29 cellular contexts compared by ENCODE assay signal in the genomic region with DNA sequence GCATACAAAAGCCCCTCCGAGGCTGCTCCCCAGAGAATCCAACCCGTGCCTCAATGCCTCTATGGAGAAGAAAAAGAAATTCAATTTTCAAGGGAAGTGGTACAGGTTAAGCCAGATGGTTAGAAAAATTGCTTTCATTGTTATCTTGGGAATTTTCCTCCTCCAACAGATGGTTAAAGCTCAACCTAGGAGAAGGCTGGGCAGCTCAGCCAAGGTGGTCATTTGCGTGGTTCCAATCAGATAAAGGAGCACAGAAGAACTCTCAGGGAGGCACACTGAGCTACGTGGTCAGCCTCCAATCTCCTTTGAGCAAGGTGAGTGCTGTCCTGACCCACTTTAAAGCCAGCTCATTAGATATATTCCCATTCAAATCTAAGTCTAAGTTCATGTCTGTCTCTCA.
DNase-seq lines count a peak whose midpoint lies in the region; ATAC-seq, FAIRE-seq and TF ChIP-seq lines count a peak whose summit lies in the region.
"Had no signal": no experiment of that assay in that cellular context is flagged by ENCODE, and none has a peak within 500 bp of the region (broad histone marks: within the 10 kb centered on the region; RNA-seq: fewer than 3 reads in every experiment).

No MANE protein-coding gene starts in this region.

- H3K27me3 Mint-ChIP-seq in activated T-cell treated with anti-CD3 and anti-CD28 coated beads, Interleukin-2, amount 50 U/mL, for 24 hours = no peaks in the 10 kb centered on the region
- H3K27me3 Mint-ChIP-seq: activated T-helper 17 cell treated with anti-CD3 and anti-CD28 coated beads, Interleukin-2, amount 50 U/mL, for 72 hours; dendritic cell treated with granulocyte-macrophage colony-stimulating factor and Interleukin-4, amounts not matched to agents 40 ng/mL and 50 ng/mL, for 4 days; stimulated activated naive B cell treated with anti-CD40 and anti-IgM and Interleukin-4, amounts not matched to agents 10 μg/mL and 1 μg/mL and 100 μg/mL, for 72 hours had no signal

- H3K79me2 ChIP-seq in mammary epithelial cell (ENCODE audit: insufficient read depth, low read length) = no peaks in the 10 kb centered on the region

- H3K4me3 Mint-ChIP-seq in activated T-cell treated with anti-CD3 and anti-CD28 coated beads, Interleukin-2, amount 50 U/mL, for 24 hours = no peak overlapping the region
- H3K4me3 Mint-ChIP-seq: activated T-helper 17 cell treated with anti-CD3 and anti-CD28 coated beads, Interleukin-2, amount 50 U/mL, for 72 hours; dendritic cell treated with granulocyte-macrophage colony-stimulating factor and Interleukin-4, amounts not matched to agents 40 ng/mL and 50 ng/mL, for 4 days; endodermal cell; GM23338; stimulated activated naive B cell treated with anti-CD40 and anti-IgM and Interleukin-4, amounts not matched to agents 10 μg/mL and 1 μg/mL and 100 μg/mL, for 72 hours had no signal

- FAIRE-seq in pancreas (lab: Jason Lieb, UNC) = no peak
- FAIRE-seq: astrocyte, GM18507, GM19239 had no signal

- BruUV-seq in mammary epithelial cell (replicated peaks; lab: Mats Ljungman, UMichigan) = no TSS peak

- H3K27ac ChIP-seq in pancreas (no peak overlapping the region), thyroid gland (no peak overlapping the region), mammary epithelial cell (ENCODE audit: insufficient read depth, low read depth, low read length) (no peak overlapping the region)
- H3K27ac ChIP-seq: KMS-11, ovary, SK-N-MC, suprapubic skin, upper lobe of right lung had no signal

- no peaks in the 10 kb centered on the region for H3K9me3 Mint-ChIP-seq in activated T-cell treated with anti-CD3 and anti-CD28 coated beads, Interleukin-2, amount 50 U/mL, for 24 hours
- H3K9me3 Mint-ChIP-seq: activated T-helper 17 cell treated with anti-CD3 and anti-CD28 coated beads, Interleukin-2, amount 50 U/mL, for 72 hours; dendritic cell treated with granulocyte-macrophage colony-stimulating factor and Interleukin-4, amounts not matched to agents 40 ng/mL and 50 ng/mL, for 4 days; endodermal cell; GM23338; stimulated activated naive B cell treated with anti-CD40 and anti-IgM and Interleukin-4, amounts not matched to agents 10 μg/mL and 1 μg/mL and 100 μg/mL, for 72 hours had no signal

- intact Hi-C loops in pancreas (cut with DNase I) (no loop called here), thyroid gland (cut with DNase I) (no loop called here), mammary epithelial cell (cut with micrococcal nuclease) (no loop called here)

- no peaks in the 10 kb centered on the region for H4K20me1 ChIP-seq in mammary epithelial cell (ENCODE audit: insufficient read depth, low read length)

- TF ChIP-seq POLR2A in thyroid gland (IDR thresholded peaks at IDR 0.05) = no peak

- CTCF ChIA-PET in mammary epithelial cell (lab: Charles Lee; ENCODE audit: low non-redundant PET) = no interaction called here

- peak; percentile 32 to 70 (median 58) for ATAC-seq in pancreas
- ATAC-seq: activated T-helper 17 cell treated with anti-CD3 and anti-CD28 coated beads, Interleukin-2, amount 50 U/mL, for 72 hours; GM23338; stimulated activated naive B cell treated with anti-CD40 and anti-IgM and Interleukin-4, amounts not matched to agents 10 μg/mL and 1 μg/mL and 100 μg/mL, for 72 hours; upper lobe of right lung had no signal

- no peak overlapping the region for H3K9ac ChIP-seq in mammary epithelial cell (ENCODE audit: insufficient read depth, low read length)
- H3K9ac ChIP-seq: KMS-11 had no signal

- 40 to 44% methylated on average over 4 of the region's 4 CpGs for WGBS in pancreas, 2 donors
- 79 to 99% methylated on average over 4 of the region's 4 CpGs for WGBS in thyroid gland, 2 donors
- WGBS in mammary epithelial cell (ENCODE audit: low coverage, missing lambda C conversion rate) = 95% methylated on average over 3 of the region's 4 CpGs

- in situ Hi-C loops in G401 (cut with HindIII; ENCODE audit: low sequenced_read_pairs) (no loop called here), mammary epithelial cell (cut with MboI; ENCODE audit: low sequenced_read_pairs in 2 of 2) (no loop called here)

- H3K27me3 ChIP-seq in pancreas (no peaks in the 10 kb centered on the region), thyroid gland (no peaks in the 10 kb centered on the region), mammary epithelial cell (ENCODE audit: insufficient read depth, low read length) (no peaks in the 10 kb centered on the region)
- H3K27me3 ChIP-seq: BE2C, heart left ventricle, ovary, suprapubic skin, upper lobe of right lung had no signal

- TF ChIP-seq CTCF in pancreas (IDR thresholded peaks at IDR 0.05) (no peak), thyroid gland (IDR thresholded peaks at IDR 0.05) (no peak), mammary epithelial cell (conservative IDR thresholded peaks at IDR 0.05 in 1 of 2, IDR thresholded peaks at IDR 0.05 in 1 of 2; ENCODE audit: extremely low read depth in 1 of 2, insufficient read depth in 1 of 2, low read depth in 1 of 2, low read length in 2 of 2) (no peak)

- peaks cover 3% of the 10 kb centered on the region for H3K36me3 Mint-ChIP-seq in activated T-cell treated with anti-CD3 and anti-CD28 coated beads, Interleukin-2, amount 50 U/mL, for 24 hours (ENCODE audit: low read depth)

- no peak overlapping the region for H3K4me2 ChIP-seq in mammary epithelial cell (ENCODE audit: insufficient read depth, low read depth, low read length)
- H3K4me2 ChIP-seq: GM23338, KMS-11 had no signal

- H3K4me1 ChIP-seq in pancreas (peaks cover 3 to 9% (median 7%) of the 10 kb centered on the region in 3 donors), thyroid gland (no peaks in the 10 kb centered on the region), mammary epithelial cell (ENCODE audit: insufficient read depth, low read length) (no peaks in the 10 kb centered on the region)
- H3K4me1 ChIP-seq: BE2C, suprapubic skin had no signal

- H3K4me1 Mint-ChIP-seq in activated T-cell treated with anti-CD3 and anti-CD28 coated beads, Interleukin-2, amount 50 U/mL, for 24 hours (ENCODE audit: low read depth) = peaks cover 54% of the 10 kb centered on the region

- dilution Hi-C loops in mammary epithelial cell (cut with HindIII; ENCODE audit: low sequenced_read_pairs) = no loop called here

- H3K36me3 ChIP-seq in pancreas = no peaks in the 10 kb centered on the region
- H3K36me3 ChIP-seq in thyroid gland = no peaks in the 10 kb centered on the region
- no peaks in the 10 kb centered on the region for H3K36me3 ChIP-seq in mammary epithelial cell (ENCODE audit: insufficient read depth, low read length)
- H3K36me3 ChIP-seq: BE2C, heart left ventricle, ovary, suprapubic skin, upper lobe of right lung had no signal

- H3K27ac Mint-ChIP-seq in activated T-cell treated with anti-CD3 and anti-CD28 coated beads, Interleukin-2, amount 50 U/mL, for 24 hours = peak overlapping the region; percentile 93
- H3K27ac Mint-ChIP-seq: dendritic cell treated with granulocyte-macrophage colony-stimulating factor and Interleukin-4, amounts not matched to agents 40 ng/mL and 50 ng/mL, for 4 days; endodermal cell; GM23338; stimulated activated naive B cell treated with anti-CD40 and anti-IgM and Interleukin-4, amounts not matched to agents 10 μg/mL and 1 μg/mL and 100 μg/mL, for 72 hours had no signal

- DNase-seq in activated T-cell treated with anti-CD3 and anti-CD28 coated beads, Interleukin-2, amount 50 U/mL, for 24 hours = no peak
- no peak for DNase-seq in activated T-cell treated with anti-CD3 and anti-CD28 coated beads for 4 hours
- peak; percentile 13 for DNase-seq in G401 (ENCODE audit: low spot score)
- peak; percentile 11 for DNase-seq in cerebellar cortex (ENCODE audit: low spot score)
- DNase-seq in pancreas = no peak
- DNase-seq in thyroid gland = no peak
- DNase-seq in inferior parietal cortex (ENCODE audit: extremely low spot score) = no peak
- DNase-seq in mammary epithelial cell = no peak
- DNase-seq: activated CD8-positive, alpha-beta memory T cell treated with anti-CD3 and anti-CD28 coated beads, Interleukin-2, amount 50 U/mL, for 4 hours; BE2C; endodermal cell; heart left ventricle; NCI-H1417 treated with DMSO at 0.1 percent for 48 hours; NCI-H2081 treated with DMSO at 0.1 percent for 48 hours; NCI-H226; NCI-H526 treated with DMSO at 0.1 percent for 48 hours; NK-92 treated with Interleukin-12 subunit alpha and Interleukin-12 subunit beta, amount 100 ng/mL, for 24 hours; ovary; stimulated activated naive B cell treated with anti-CD40 and anti-IgM and Interleukin-4, amounts not matched to agents 10 μg/mL and 1 μg/mL and 100 μg/mL, for 72 hours; upper lobe of right lung had no signal

- no peaks in the 10 kb centered on the region for H3K9me3 ChIP-seq in pancreas
- H3K9me3 ChIP-seq in thyroid gland = no peaks in the 10 kb centered on the region
- no peaks in the 10 kb centered on the region for H3K9me3 ChIP-seq in mammary epithelial cell (replicated peaks; ENCODE audit: insufficient read depth, low read length)
- H3K9me3 ChIP-seq: BE2C, heart left ventricle, ovary, suprapubic skin, upper lobe of right lung had no signal

- H2AFZ ChIP-seq in mammary epithelial cell (ENCODE audit: low read depth, low read length) = no peak overlapping the region
- H2AFZ ChIP-seq: GM23338 had no signal

- H3K4me3 ChIP-seq in pancreas (no peak overlapping the region), thyroid gland (replicated peaks in 1 of 3) (no peak overlapping the region), mammary epithelial cell (replicated peaks in 1 of 3; ENCODE audit: insufficient read depth in 1 of 3, low read depth in 2 of 3, low read length in 3 of 3) (no peak overlapping the region)
- H3K4me3 ChIP-seq: GM23338, heart left ventricle, ovary, SK-N-MC, suprapubic skin, upper lobe of right lung had no signal

Comparison
In these comparisons a context has a peak if more than half of its experiments do, and no peak if none do; other contexts are left out.
1. DNase-seq: peak in G401 (single experiment) and cerebellar cortex (single experiment); none in activated T-cell treated with anti-CD3 and anti-CD28 coated beads, Interleukin-2, amount 50 U/mL, for 24 hours (single experiment), activated T-cell treated with anti-CD3 and anti-CD28 coated beads for 4 hours (single experiment), pancreas (0 of 6), thyroid gland (0 of 2), inferior parietal cortex (single experiment) and mammary epithelial cell (single experiment).